11 cellular contexts compared by ENCODE assay signal in genomic region chr5:14171621-14172020, GRCh38. TPM values are rescaled to one million over a fixed set of nuclear protein-coding genes. Genes with fewer than 3 reads are reported as not detected.
DNase-seq lines count a peak whose midpoint lies in the region; ATAC-seq and TF ChIP-seq lines count a peak whose summit lies in the region.
"Had no signal": no experiment of that assay in that cellular context is flagged by ENCODE, and none has a peak within 500 bp of the region (broad histone marks: within the 10 kb centered on the region; RNA-seq: fewer than 3 reads in every experiment).

No MANE protein-coding gene starts in this region.

- peak overlapping the region; percentile 74 for H3K27ac Mint-ChIP-seq in activated T-cell treated with anti-CD3 and anti-CD28 coated beads, Interleukin-2, amount 50 U/mL, for 72 hours

- H3K27ac ChIP-seq in RWPE2 (ENCODE audit: poor library complexity, severe bottlenecking) (peak overlapping the region; percentile 98), upper lobe of right lung (no peak overlapping the region), sigmoid colon (peak overlapping the region in 1 of 4 donors; percentile 51)

- H3K27me3 ChIP-seq in RWPE2 (ENCODE audit: insufficient read depth, poor library complexity, severe bottlenecking) (no peaks in the 10 kb centered on the region), upper lobe of right lung (no peaks in the 10 kb centered on the region), sigmoid colon (no peaks in the 10 kb centered on the region)
- H3K27me3 ChIP-seq: heart left ventricle had no signal

- H3K4me3 ChIP-seq in RWPE2 (ENCODE audit: severe bottlenecking) (no peak overlapping the region), upper lobe of right lung (no peak overlapping the region), sigmoid colon (no peak overlapping the region)
- H3K4me3 ChIP-seq: heart left ventricle had no signal

- peaks cover 34% of the 10 kb centered on the region for H3K27me3 Mint-ChIP-seq in activated T-cell treated with anti-CD3 and anti-CD28 coated beads, Interleukin-2, amount 50 U/mL, for 72 hours (ENCODE audit: low read depth)

- ATAC-seq in activated T-cell treated with anti-CD3 and anti-CD28 coated beads, Interleukin-2, amount 50 U/mL, for 72 hours (replicated peaks in 1 of 2) = no peak
- ATAC-seq in RWPE2 (ENCODE audit: low read depth) (no peak), upper lobe of right lung (peak; percentile 77)

- TF ChIP-seq CTCF in RWPE2 (IDR thresholded peaks at IDR 0.05; ENCODE audit: poor library complexity, severe bottlenecking) = no peak
- TF ChIP-seq CTCF in upper lobe of right lung (IDR thresholded peaks at IDR 0.05) = no peak
- TF ChIP-seq CTCF in sigmoid colon (IDR thresholded peaks at IDR 0.05) = no peak

- TF ChIP-seq POLR2A in sigmoid colon (IDR thresholded peaks at IDR 0.05) = no peak

- no peak for DNase-seq in activated T-cell treated with anti-CD3 and anti-CD28 coated beads, Interleukin-2, amount 50 U/mL, for 72 hours
- no peak for DNase-seq in activated T-cell treated with anti-CD3 and anti-CD28 coated beads for 4 hours
- no peak for DNase-seq in RWPE2 (ENCODE audit: low spot score)
- peak; percentile 94 for DNase-seq in iris pigment epithelial cell (ENCODE audit: low read depth)
- DNase-seq in upper lobe of right lung = no peak
- DNase-seq in sigmoid colon = no peak
- no peak for DNase-seq in posterior vena cava (ENCODE audit: low spot score)
- no peak for DNase-seq in HUDEP-2 (lab: John Stamatoyannopoulos, UW; ENCODE audit: unreplicated experiment in 76 of 76)
- DNase-seq: activated T-cell treated with anti-CD3 and anti-CD28 coated beads, Interleukin-2, amount 50 U/mL, for 1 hour; heart left ventricle; NCI-H1092 had no signal

- no peaks in the 10 kb centered on the region for H3K36me3 ChIP-seq in RWPE2 (ENCODE audit: low read depth)
- H3K36me3 ChIP-seq in upper lobe of right lung = no peaks in the 10 kb centered on the region
- no peaks in the 10 kb centered on the region for H3K36me3 ChIP-seq in sigmoid colon
- H3K36me3 ChIP-seq: heart left ventricle had no signal

- H3K9me3 ChIP-seq in RWPE2 (ENCODE audit: severe bottlenecking) (no peaks in the 10 kb centered on the region), upper lobe of right lung (no peaks in the 10 kb centered on the region), sigmoid colon (no peaks in the 10 kb centered on the region)
- H3K9me3 ChIP-seq: heart left ventricle had no signal

- 25 to 35% methylated on average over 3 of the region's 3 CpGs for WGBS in sigmoid colon, 2 donors

- TF ChIP-seq EP300 in sigmoid colon (IDR thresholded peaks at IDR 0.05) = no peak

- intact Hi-C loops in upper lobe of right lung (cut with DNase I) (no loop called here), sigmoid colon (cut with DNase I) (no loop called here), posterior vena cava (cut with DNase I) (no loop called here)

- H3K36me3 Mint-ChIP-seq in activated T-cell treated with anti-CD3 and anti-CD28 coated beads, Interleukin-2, amount 50 U/mL, for 72 hours (ENCODE audit: insufficient read depth in 2 of 2) = no peaks in the 10 kb centered on the region

- no peaks in the 10 kb centered on the region for H3K9me3 Mint-ChIP-seq in activated T-cell treated with anti-CD3 and anti-CD28 coated beads, Interleukin-2, amount 50 U/mL, for 72 hours

- H3K4me1 ChIP-seq in RWPE2 (ENCODE audit: insufficient read depth, poor library complexity, severe bottlenecking) = peaks cover 87% of the 10 kb centered on the region
- peaks cover 67% of the 10 kb centered on the region for H3K4me1 ChIP-seq in upper lobe of right lung
- H3K4me1 ChIP-seq in sigmoid colon = peaks cover 0 to 84% (median 66%) of the 10 kb centered on the region in 4 donors

- H3K4me1 Mint-ChIP-seq in activated T-cell treated with anti-CD3 and anti-CD28 coated beads, Interleukin-2, amount 50 U/mL, for 72 hours (ENCODE audit: low read depth) = peaks cover 12% of the 10 kb centered on the region

- H3K4me3 Mint-ChIP-seq in activated T-cell treated with anti-CD3 and anti-CD28 coated beads, Interleukin-2, amount 50 U/mL, for 72 hours = no peak overlapping the region

RNA-seq across cellular contexts. Expression of gene TRIO, which starts 28.5 kb away (rescaled TPM):
- 10 to 100 TPM; 13.2 to 14.0 TPM for total RNA-seq in activated T-cell treated with anti-CD3 and anti-CD28 coated beads, Interleukin-2, amount 50 U/mL, for 72 hours
- 148 TPM for total RNA-seq in upper lobe of right lung
- 100 to 1,000 TPM; 119 to 300 (median 181) TPM for total RNA-seq in sigmoid colon
- polyA plus RNA-seq in sigmoid colon = 10 to 100 TPM; 34.8 to 56.4 (median 53.2) TPM
- total RNA-seq in posterior vena cava = 100 to 1,000 TPM; 181 to 202 TPM
